ENCODE assay signal across 1 cellular context in the genomic region with DNA sequence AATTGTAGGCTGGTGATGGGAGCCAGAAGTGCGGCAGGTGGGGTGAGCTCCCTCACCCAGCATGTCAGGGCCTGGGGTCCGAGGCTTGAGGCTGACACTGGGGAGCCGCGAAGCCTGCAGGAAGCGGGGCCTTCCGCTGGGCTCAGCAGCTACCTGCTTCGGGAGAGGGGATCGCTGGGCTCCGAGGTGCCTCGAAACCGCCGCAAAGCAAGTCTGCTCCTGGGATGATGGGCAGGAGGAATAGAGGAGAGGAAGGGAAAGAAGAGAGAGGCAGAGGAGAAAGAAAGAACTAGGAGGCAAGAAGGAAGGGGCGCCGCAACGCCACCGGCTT.
TF ChIP-seq lines count a peak whose summit lies in the region.

No MANE protein-coding gene starts in this region.

TF ChIP-seq in SK-N-SH, 30 proteins besides CTCF, POLR2A, EP300 and RAD21 (continued from another document):
- TF ChIP-seq JUND (IDR thresholded peaks at IDR 0.05), result no peak
- TF ChIP-seq GABPA (IDR thresholded peaks at IDR 0.05; ENCODE audit: low read depth), result no peak
- no peak for TF ChIP-seq MEF2A (IDR thresholded peaks at IDR 0.05; ENCODE audit: borderline replicate concordance, low read depth)
- TF ChIP-seq TCF12 (IDR thresholded peaks at IDR 0.05), result no peak
- TF ChIP-seq TEAD4 (IDR thresholded peaks at IDR 0.05; ENCODE audit: borderline replicate concordance, insufficient read depth), result no peak
- TF ChIP-seq FOXM1 (IDR thresholded peaks at IDR 0.05; ENCODE audit: low read depth), result no peak
- TF ChIP-seq SIN3A (IDR thresholded peaks at IDR 0.05; ENCODE audit: borderline replicate concordance, low read depth, low read length), result no peak
